In genomic region chrX:122238801-122239200, GRCh38 we compare ENCODE assay signal across 1 cellular context.
TF ChIP-seq lines count a peak whose summit lies in the region.

No MANE protein-coding gene starts in this region.

TF ChIP-seq in GM23338, 12 proteins besides CTCF, POLR2A, EP300 and RAD21 (continued from another document):
- TF ChIP-seq, protein P1, sequence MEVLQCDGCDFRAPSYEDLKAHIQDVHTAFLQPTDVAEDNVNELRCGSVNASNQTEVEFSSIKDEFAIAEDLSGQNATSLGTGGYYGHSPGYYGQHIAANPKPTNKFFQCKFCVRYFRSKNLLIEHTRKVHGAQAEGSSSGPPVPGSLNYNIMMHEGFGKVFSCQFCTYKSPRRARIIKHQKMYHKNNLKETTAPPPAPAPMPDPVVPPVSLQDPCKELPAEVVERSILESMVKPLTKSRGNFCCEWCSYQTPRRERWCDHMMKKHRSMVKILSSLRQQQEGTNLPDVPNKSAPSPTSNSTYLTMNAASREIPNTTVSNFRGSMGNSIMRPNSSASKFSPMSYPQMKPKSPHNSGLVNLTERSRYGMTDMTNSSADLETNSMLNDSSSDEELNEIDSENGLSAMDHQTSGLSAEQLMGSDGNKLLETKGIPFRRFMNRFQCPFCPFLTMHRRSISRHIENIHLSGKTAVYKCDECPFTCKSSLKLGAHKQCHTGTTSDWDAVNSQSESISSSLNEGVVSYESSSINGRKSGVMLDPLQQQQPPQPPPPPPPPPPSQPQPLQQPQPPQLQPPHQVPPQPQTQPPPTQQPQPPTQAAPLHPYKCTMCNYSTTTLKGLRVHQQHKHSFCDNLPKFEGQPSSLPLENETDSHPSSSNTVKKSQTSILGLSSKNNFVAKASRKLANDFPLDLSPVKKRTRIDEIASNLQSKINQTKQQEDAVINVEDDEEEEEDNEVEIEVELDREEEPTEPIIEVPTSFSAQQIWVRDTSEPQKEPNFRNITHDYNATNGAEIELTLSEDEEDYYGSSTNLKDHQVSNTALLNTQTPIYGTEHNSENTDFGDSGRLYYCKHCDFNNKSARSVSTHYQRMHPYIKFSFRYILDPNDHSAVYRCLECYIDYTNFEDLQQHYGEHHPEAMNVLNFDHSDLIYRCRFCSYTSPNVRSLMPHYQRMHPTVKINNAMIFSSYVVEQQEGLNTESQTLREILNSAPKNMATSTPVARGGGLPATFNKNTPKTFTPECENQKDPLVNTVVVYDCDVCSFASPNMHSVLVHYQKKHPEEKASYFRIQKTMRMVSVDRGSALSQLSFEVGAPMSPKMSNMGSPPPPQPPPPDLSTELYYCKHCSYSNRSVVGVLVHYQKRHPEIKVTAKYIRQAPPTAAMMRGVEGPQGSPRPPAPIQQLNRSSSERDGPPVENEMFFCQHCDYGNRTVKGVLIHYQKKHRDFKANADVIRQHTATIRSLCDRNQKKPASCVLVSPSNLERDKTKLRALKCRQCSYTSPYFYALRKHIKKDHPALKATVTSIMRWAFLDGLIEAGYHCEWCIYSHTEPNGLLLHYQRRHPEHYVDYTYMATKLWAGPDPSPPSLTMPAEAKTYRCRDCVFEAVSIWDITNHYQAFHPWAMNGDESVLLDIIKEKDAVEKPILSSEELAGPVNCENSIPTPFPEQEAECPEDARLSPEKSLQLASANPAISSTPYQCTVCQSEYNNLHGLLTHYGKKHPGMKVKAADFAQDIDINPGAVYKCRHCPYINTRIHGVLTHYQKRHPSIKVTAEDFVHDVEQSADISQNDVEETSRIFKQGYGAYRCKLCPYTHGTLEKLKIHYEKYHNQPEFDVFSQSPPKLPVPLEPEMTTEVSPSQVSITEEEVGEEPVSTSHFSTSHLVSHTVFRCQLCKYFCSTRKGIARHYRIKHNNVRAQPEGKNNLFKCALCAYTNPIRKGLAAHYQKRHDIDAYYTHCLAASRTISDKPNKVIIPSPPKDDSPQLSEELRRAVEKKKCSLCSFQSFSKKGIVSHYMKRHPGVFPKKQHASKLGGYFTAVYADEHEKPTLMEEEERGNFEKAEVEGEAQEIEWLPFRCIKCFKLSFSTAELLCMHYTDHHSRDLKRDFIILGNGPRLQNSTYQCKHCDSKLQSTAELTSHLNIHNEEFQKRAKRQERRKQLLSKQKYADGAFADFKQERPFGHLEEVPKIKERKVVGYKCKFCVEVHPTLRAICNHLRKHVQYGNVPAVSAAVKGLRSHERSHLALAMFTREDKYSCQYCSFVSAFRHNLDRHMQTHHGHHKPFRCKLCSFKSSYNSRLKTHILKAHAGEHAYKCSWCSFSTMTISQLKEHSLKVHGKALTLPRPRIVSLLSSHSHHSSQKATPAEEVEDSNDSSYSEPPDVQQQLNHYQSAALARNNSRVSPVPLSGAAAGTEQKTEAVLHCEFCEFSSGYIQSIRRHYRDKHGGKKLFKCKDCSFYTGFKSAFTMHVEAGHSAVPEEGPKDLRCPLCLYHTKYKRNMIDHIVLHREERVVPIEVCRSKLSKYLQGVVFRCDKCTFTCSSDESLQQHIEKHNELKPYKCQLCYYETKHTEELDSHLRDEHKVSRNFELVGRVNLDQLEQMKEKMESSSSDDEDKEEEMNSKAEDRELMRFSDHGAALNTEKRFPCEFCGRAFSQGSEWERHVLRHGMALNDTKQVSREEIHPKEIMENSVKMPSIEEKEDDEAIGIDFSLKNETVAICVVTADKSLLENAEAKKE (CRISPR knock-in tag; IDR thresholded peaks at IDR 0.05) = no peak
- no peak for TF ChIP-seq ZNF114 (CRISPR knock-in tag; IDR thresholded peaks at IDR 0.05)
- TF ChIP-seq JUNB (IDR thresholded peaks at IDR 0.05; ENCODE audit: unreplicated experiment) = no peak
- TF ChIP-seq ZNF331 (CRISPR knock-in tag; IDR thresholded peaks at IDR 0.05; ENCODE audit: low read depth) = no peak
- TF ChIP-seq CREB1 (CRISPR knock-in tag; IDR thresholded peaks at IDR 0.05; ENCODE audit: low read depth) = no peak
- TF ChIP-seq EZH2 (IDR thresholded peaks at IDR 0.05; ENCODE audit: low read depth, unreplicated experiment) = no peak
- TF ChIP-seq EZH2phosphoT487 (IDR thresholded peaks at IDR 0.05; ENCODE audit: unreplicated experiment) = no peak
- no peak for TF ChIP-seq STAT1 (IDR thresholded peaks at IDR 0.05; ENCODE audit: unreplicated experiment)
